ENCODE assay signal across 17 cellular contexts in genomic region chr1:61085191-61086086, GRCh38. TPM values are rescaled to one million over a fixed set of nuclear protein-coding genes. Genes with fewer than 3 reads are reported as not detected.
DNase-seq lines count a peak whose midpoint lies in the region; ATAC-seq, FAIRE-seq and TF ChIP-seq lines count a peak whose summit lies in the region.
"Had no signal": no experiment of that assay in that cellular context is flagged by ENCODE, and none has a peak within 500 bp of the region (broad histone marks: within the 10 kb centered on the region; RNA-seq: fewer than 3 reads in every experiment).

No MANE protein-coding gene starts in this region.

- dilution Hi-C loops in keratinocyte (cut with MboI; ENCODE audit: extremely low pct_ligation_motif_present, low sequenced_read_pairs): no loop called here

- peak overlapping the region; percentile 90 to 100 (median 97) for H3K4me3 Mint-ChIP-seq in brain
- H3K4me3 Mint-ChIP-seq: H9 had no signal

- ATAC-seq in GM18498 (IDR thresholded peaks at IDR 0.05; ENCODE audit: unreplicated experiment): no peak
- ATAC-seq: natural killer cell treated with Interleukin-12 subunit alpha and Interleukin-12 subunit beta and Interleukin-15 and Interleukin-18, amount 100 ng/mL, for 72 hours; stimulated activated naive CD8-positive, alpha-beta T cell treated with anti-CD3 and anti-CD28 coated beads, Interleukin-15, Interleukin-2, amounts not matched to agents 100 U/mL and 50 U/mL, for 24 hours had no signal

- H2AFZ ChIP-seq in GM23248 (0 out of 2 replicates have a peak overlapping the region, but pooled peaks have one; percentile 87), keratinocyte (ENCODE audit: control insufficient read depth, low read length) (no peak overlapping the region), smooth muscle cell (ENCODE audit: low read depth) (no peak overlapping the region)

- H3K4me1 ChIP-seq in GM23248 (ENCODE audit: insufficient read depth) (peaks cover 20% of the 10 kb centered on the region), keratinocyte (ENCODE audit: control insufficient read depth, extremely low read depth, insufficient read depth, low read length) (peaks cover 22% of the 10 kb centered on the region), smooth muscle cell (ENCODE audit: low read depth) (peaks cover 11% of the 10 kb centered on the region)

- no peak overlapping the region for H3K4me2 ChIP-seq in GM23248 (ENCODE audit: unreplicated experiment)
- H3K4me2 ChIP-seq in keratinocyte (ENCODE audit: control insufficient read depth, extremely low read depth, insufficient read depth, low read depth, low read length): peak overlapping the region; percentile 93
- no peak overlapping the region for H3K4me2 ChIP-seq in smooth muscle cell

- peaks cover 30% of the 10 kb centered on the region for H3K79me2 ChIP-seq in GM23248 (ENCODE audit: insufficient read depth)
- H3K79me2 ChIP-seq in keratinocyte (ENCODE audit: control insufficient read depth, insufficient read depth, low read length): peaks cover 61% of the 10 kb centered on the region
- H3K79me2 ChIP-seq in smooth muscle cell (ENCODE audit: low read depth): peaks cover 30% of the 10 kb centered on the region

- no peaks in the 10 kb centered on the region for H3K9me2 ChIP-seq in GM23248 (ENCODE audit: insufficient read depth)

- H3K9me3 ChIP-seq in GM23248 (ENCODE audit: low read depth) (no peaks in the 10 kb centered on the region), keratinocyte (ENCODE audit: control insufficient read depth, low read depth, low read length) (no peaks in the 10 kb centered on the region), smooth muscle cell (replicated peaks; ENCODE audit: low read depth) (no peaks in the 10 kb centered on the region)

- H3K27ac ChIP-seq in GM23248 (no peak overlapping the region), keratinocyte (ENCODE audit: control insufficient read depth, insufficient read depth, low read length) (peak overlapping the region; percentile 86), smooth muscle cell (ENCODE audit: low read depth) (no peak overlapping the region)

- peak overlapping the region in 4 of 5 experiments; percentile 99 to 100 (median 99) for H3K27ac Mint-ChIP-seq in brain
- H3K27ac Mint-ChIP-seq: activated T-helper 1 cell treated with anti-CD3 and anti-CD28 coated beads, Interleukin-12 subunit alpha, Interleukin-12 subunit beta, Interleukin-2, Interleukin-4 antibody, amounts not matched to agents 30 ng/mL and 10 ng/mL and 1 ng/mL, durations not matched to agents 14 hours and 24 hours and 36 hours; CD4-positive, CD25-positive, alpha-beta regulatory T cell; H9; natural killer cell treated with Interleukin-12 subunit alpha and Interleukin-12 subunit beta and Interleukin-15 and Interleukin-18, amount 100 ng/mL, for 72 hours had no signal

- H3K36me3 ChIP-seq in GM23248 (ENCODE audit: low read depth): no peaks in the 10 kb centered on the region
- H3K36me3 ChIP-seq in keratinocyte (ENCODE audit: control insufficient read depth in 2 of 2, extremely low read depth in 1 of 2, insufficient read depth in 2 of 2, low read length in 2 of 2): peaks cover 3 to 4% of the 10 kb centered on the region in 2 experiments
- peaks cover 3% of the 10 kb centered on the region for H3K36me3 ChIP-seq in smooth muscle cell (ENCODE audit: low read depth)

- peaks cover 77% of the 10 kb centered on the region for H3K4me1 Mint-ChIP-seq in brain

- TF ChIP-seq CTCF in brain (conservative IDR thresholded peaks at IDR 0.05) (no peak), keratinocyte (optimal IDR thresholded peaks at IDR 0.05 in 1 of 3, IDR thresholded peaks at IDR 0.05 in 1 of 3, conservative IDR thresholded peaks at IDR 0.05 in 1 of 3; ENCODE audit: extremely low read depth in 1 of 3, insufficient read depth in 2 of 3, low read length in 3 of 3) (no peak), smooth muscle cell (IDR thresholded peaks at IDR 0.05; ENCODE audit: borderline replicate concordance, insufficient read depth, poor library complexity, severe bottlenecking) (no peak)

- H3K9me3 Mint-ChIP-seq in brain: peaks cover 0 to 5% (median 0%) of the 10 kb centered on the region in 5 experiments
- H3K9me3 Mint-ChIP-seq: activated T-helper 1 cell treated with anti-CD3 and anti-CD28 coated beads, Interleukin-12 subunit alpha, Interleukin-12 subunit beta, Interleukin-2, Interleukin-4 antibody, amounts not matched to agents 30 ng/mL and 10 ng/mL and 1 ng/mL, durations not matched to agents 14 hours and 24 hours and 36 hours; natural killer cell treated with Interleukin-12 subunit alpha and Interleukin-12 subunit beta and Interleukin-15 and Interleukin-18, amount 100 ng/mL, for 72 hours had no signal

- FAIRE-seq in keratinocyte (lab: Jason Lieb, UNC): no peak

- no peaks in the 10 kb centered on the region for H3K9me1 ChIP-seq in keratinocyte (ENCODE audit: control insufficient read depth, extremely low read depth, insufficient read depth, low read length)

- in situ Hi-C loops in GM23248 (cut with MboI): no loop called here

- H3K9ac ChIP-seq in GM23248 (no peak overlapping the region), keratinocyte (ENCODE audit: control insufficient read depth, extremely low read depth, insufficient read depth, low read length) (peak overlapping the region; percentile 92), smooth muscle cell (ENCODE audit: low read depth) (no peak overlapping the region)

- peaks cover 32% of the 10 kb centered on the region for H3K27me3 Mint-ChIP-seq in brain

- WGBS in GM23248 (ENCODE audit: low coverage in 1 of 2, low lambda C conversion rate in 2 of 2, missing lambda C conversion rate in 2 of 2), 2 experiments: 63 to 69% methylated on average over 4 of the region's 4 CpGs
- WGBS in smooth muscle cell (ENCODE audit: low lambda C conversion rate): 85% methylated on average over 4 of the region's 4 CpGs

- H3K4me3 ChIP-seq in GM23248 (no peak overlapping the region), keratinocyte (ENCODE audit: control insufficient read depth in 2 of 3, extremely low read depth in 1 of 3, insufficient read depth in 2 of 3, low read depth in 1 of 3, low read length in 3 of 3) (peak overlapping the region in 2 of 3 experiments; percentile 79 to 84), smooth muscle cell (peak overlapping the region; percentile 85)

- H3K27me3 ChIP-seq in GM23248 (replicated peaks; ENCODE audit: insufficient read depth) (no peaks in the 10 kb centered on the region), keratinocyte (ENCODE audit: control insufficient read depth, extremely low read depth, insufficient read depth, low read length) (no peaks in the 10 kb centered on the region), smooth muscle cell (ENCODE audit: low read depth) (peaks cover 4% of the 10 kb centered on the region)

- H3K36me3 Mint-ChIP-seq in brain: peaks cover 29% of the 10 kb centered on the region
- H3K36me3 Mint-ChIP-seq: CD4-positive, CD25-positive, alpha-beta regulatory T cell had no signal

- DNase-seq in GM23248 (no peak), keratinocyte (ENCODE audit: low read depth, low spot score) (no peak), smooth muscle cell (lab: John Stamatoyannopoulos, UW; ENCODE audit: unreplicated experiment) (no peak), NCI-H2196 (lab: John Stamatoyannopoulos, UW; ENCODE audit: unreplicated experiment) (no peak), DMS153 (lab: John Stamatoyannopoulos, UW) (no peak), iPS-NIHi11 (ENCODE audit: low spot score) (no peak)
- DNase-seq: activated CD4-positive, CD25-positive, alpha-beta regulatory T cell; CD4-positive, CD25-positive, alpha-beta regulatory T cell; H9; KBM-7; SIG-M5; stimulated activated CD4-positive, alpha-beta T cell treated with anti-CD3 and anti-CD28 coated beads, Interleukin-1b, Interleukin-23, amount 100 ng/mL, for 48 hours; stimulated activated naive CD8-positive, alpha-beta T cell treated with anti-CD3 and anti-CD28 coated beads, Interleukin-15, Interleukin-2, amounts not matched to agents 100 U/mL and 50 U/mL, for 24 hours had no signal

- H4K20me1 ChIP-seq in GM23248 (ENCODE audit: insufficient read depth) (no peaks in the 10 kb centered on the region), keratinocyte (ENCODE audit: control insufficient read depth, extremely low read depth, insufficient read depth, low read length) (no peaks in the 10 kb centered on the region), smooth muscle cell (ENCODE audit: low read depth) (no peaks in the 10 kb centered on the region)

- H3F3A ChIP-seq in GM23248 (ENCODE audit: insufficient read depth) (peaks cover 9% of the 10 kb centered on the region; the same call in 1 of the 2 replicates), smooth muscle cell (ENCODE audit: low read depth) (peaks cover 12% of the 10 kb centered on the region)

RNA-seq across cellular contexts. Expression of gene NFIA, which starts 3.1 kb away (rescaled TPM):
- 3.4 and 4.0 TPM in 2 replicates for total RNA-seq in GM23248 (2014; rRNA removed; shearing (Covaris generic))
- polyA plus RNA-seq in GM23248 (2016; fragmentation: Nextera tagmentation; extraction: Ambion mirVana) (7.7 and 8.8 TPM in 2 replicates), brain (ENCODE audit: insufficient read depth, low read depth, low replicate concordance) (4.1 TPM), keratinocyte (14.7 to 15.8 TPM (median 15.0 TPM) in 3 replicates), smooth muscle cell (5.0 and 7.6 TPM in 2 replicates)
- 11.6 TPM for polyA plus RNA-seq in keratinocyte (2011; ENCODE audit: low read depth)
- 10.3 and 14.9 TPM in 2 replicates for polyA plus RNA-seq in keratinocyte (2011; cell fraction: cytosol; rRNA removed)
- 15.1 and 17.0 TPM in 2 replicates for polyA plus RNA-seq in keratinocyte (2011; cell fraction: nucleus; rRNA removed)
- polyA plus RNA-seq in keratinocyte (2012; ENCODE audit: low replicate concordance): 9.8 and 10.0 TPM in 2 replicates
- 43.3 to 66.0 TPM (median 52.8 TPM) in 3 replicates for polyA minus RNA-seq in keratinocyte
- 26.3 TPM for polyA minus RNA-seq in keratinocyte (2011; cell fraction: cytosol; rRNA and poly(A)+ RNA removed)
- polyA minus RNA-seq in keratinocyte (2011; cell fraction: nucleus; rRNA and poly(A)+ RNA removed): 33.3 and 66.9 TPM in 2 replicates
- total RNA-seq in smooth muscle cell: 5.4 and 6.2 TPM in 2 replicates
